In the genomic region with DNA sequence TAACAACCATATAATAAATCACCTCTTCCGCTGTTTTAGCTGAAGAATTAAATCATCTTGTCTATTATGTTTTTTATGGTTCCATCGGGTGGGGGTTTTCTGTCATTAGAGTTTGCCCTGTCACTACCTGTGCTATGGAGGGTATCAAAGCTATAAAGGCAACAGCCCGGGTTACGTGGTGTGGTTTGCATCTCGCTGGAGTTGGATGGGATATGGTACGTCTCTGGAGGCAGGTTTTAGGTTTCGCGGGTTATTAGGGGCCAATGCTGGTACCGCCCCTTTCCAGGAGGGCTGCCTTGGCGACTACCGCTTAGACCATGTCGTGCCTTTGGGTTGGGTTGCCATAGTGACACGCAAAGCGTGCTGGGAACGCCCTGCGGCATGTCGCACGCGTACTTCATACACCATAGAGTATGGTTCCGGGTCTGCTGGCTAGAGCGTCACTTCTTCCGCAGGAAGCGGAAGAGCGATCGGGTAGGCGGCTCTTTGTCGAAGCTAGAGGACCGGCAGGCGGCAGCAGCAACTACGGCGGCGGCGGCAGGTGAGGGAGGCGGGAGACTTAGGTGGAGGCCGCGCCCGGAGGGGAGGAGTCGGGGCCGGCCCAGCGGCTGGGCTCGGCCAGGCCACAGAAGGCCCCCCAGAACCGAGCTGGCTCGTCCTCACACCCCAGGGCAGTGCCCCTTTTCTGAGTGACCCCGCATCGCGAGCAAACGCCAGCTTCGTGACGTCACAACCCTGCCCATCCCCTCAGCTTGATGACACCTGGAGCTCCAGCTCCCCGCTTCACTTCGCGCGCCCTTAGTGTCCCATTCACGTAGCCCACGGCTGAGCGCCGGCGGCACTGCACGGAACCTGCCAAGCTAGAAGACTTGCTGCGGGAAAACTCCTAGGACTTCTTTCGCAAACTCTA, we compare ENCODE assay signal across 8 cellular contexts. TPM values are rescaled to one million over a fixed set of nuclear protein-coding genes. Genes with fewer than 3 reads are reported as not detected.
DNase-seq lines count a peak whose midpoint lies in the region; ATAC-seq, FAIRE-seq and TF ChIP-seq lines count a peak whose summit lies in the region.

TSS of gene ZC3H10 (plus strand) at position 489 of the 910 bp plus-strand sequence. CDS start 2,297 bp downstream, outside the sequence.

- peaks cover 15 to 19% of the 10 kb centered on the region in 2 donors for H3K4me1 ChIP-seq in kidney (ENCODE audit: control insufficient read depth in 1 of 2, insufficient read depth in 1 of 2, low read depth in 1 of 2, low read length in 2 of 2)

- FAIRE-seq in kidney (lab: Jason Lieb, UNC) = peak; percentile 54

- ATAC-seq in GM19025 (IDR thresholded peaks at IDR 0.05; ENCODE audit: low read depth, unreplicated experiment) = peak; percentile 78
- ATAC-seq in HG03342 (IDR thresholded peaks at IDR 0.05; ENCODE audit: unreplicated experiment) = peak; percentile 80
- peak; percentile 87 to 90 for ATAC-seq in activated CD4-positive, CD25-positive, alpha-beta regulatory T cell treated with anti-CD3 and anti-CD28 coated beads, Interleukin-2, amount 50 U/mL, for 24 hours

- H3K4me3 ChIP-seq in kidney (ENCODE audit: low read length in 2 of 2) = peak within 1 kb of the TSS; percentile 99

- H3K36me3 ChIP-seq in kidney (ENCODE audit: control insufficient read depth in 1 of 2, insufficient read depth in 2 of 2, low read length in 2 of 2) = peaks cover 0 to 3% of the 10 kb centered on the region in 2 donors

- DNase-seq in AG20443 (ENCODE audit: low spot score) (peak; percentile 96), NCI-H345 treated with DMSO at 0.1 percent for 48 hours (lab: John Stamatoyannopoulos, UW; ENCODE audit: unreplicated experiment) (peak; percentile 98), cerebellar nuclear complex (lab: John Stamatoyannopoulos, UW) (peak; percentile 78 to 85), kidney (peak; percentile 99)
- peak; percentile 99 for DNase-seq in stimulated activated CD4-positive, alpha-beta T cell treated with anti-CD3 and anti-CD28 coated beads, Interleukin-15, amount 100 ng/mL, for 24 hours

- no peaks in the 10 kb centered on the region for H3K9me3 ChIP-seq in kidney (ENCODE audit: control insufficient read depth in 1 of 2, low read length in 2 of 2)

- TF ChIP-seq CTCF in kidney (IDR thresholded peaks at IDR 0.05; ENCODE audit: borderline replicate concordance, extremely low read depth, insufficient read depth) = peak; percentile 60

- peak within 1 kb of the TSS; percentile 97 to 98 for H3K9ac ChIP-seq in kidney (ENCODE audit: low read length in 2 of 2)

- peak within 1 kb of the TSS; percentile 87 to 97 for H3K27ac ChIP-seq in kidney (ENCODE audit: low read depth in 2 of 2, low read length in 2 of 2)

- intact Hi-C loops in kidney (cut with DNase I) = no loop called here

RNA-seq across cellular contexts. Expression of gene ZC3H10, which starts in this region (rescaled TPM):
- 8.6 TPM for total RNA-seq in kidney
- polyA plus RNA-seq in kidney (ENCODE audit: insufficient read depth, low read depth, low replicate concordance) = 2.4 TPM

Comparison
In these comparisons a context has a peak if more than half of its experiments do, and no peak if none do; other contexts are left out.
1. Peak in every context shown above with its lines: DNase-seq, ATAC-seq, H3K4me3 ChIP-seq and H3K27ac ChIP-seq.